Comparison of ENCODE assay signal across 23 cellular contexts in the genomic region with DNA sequence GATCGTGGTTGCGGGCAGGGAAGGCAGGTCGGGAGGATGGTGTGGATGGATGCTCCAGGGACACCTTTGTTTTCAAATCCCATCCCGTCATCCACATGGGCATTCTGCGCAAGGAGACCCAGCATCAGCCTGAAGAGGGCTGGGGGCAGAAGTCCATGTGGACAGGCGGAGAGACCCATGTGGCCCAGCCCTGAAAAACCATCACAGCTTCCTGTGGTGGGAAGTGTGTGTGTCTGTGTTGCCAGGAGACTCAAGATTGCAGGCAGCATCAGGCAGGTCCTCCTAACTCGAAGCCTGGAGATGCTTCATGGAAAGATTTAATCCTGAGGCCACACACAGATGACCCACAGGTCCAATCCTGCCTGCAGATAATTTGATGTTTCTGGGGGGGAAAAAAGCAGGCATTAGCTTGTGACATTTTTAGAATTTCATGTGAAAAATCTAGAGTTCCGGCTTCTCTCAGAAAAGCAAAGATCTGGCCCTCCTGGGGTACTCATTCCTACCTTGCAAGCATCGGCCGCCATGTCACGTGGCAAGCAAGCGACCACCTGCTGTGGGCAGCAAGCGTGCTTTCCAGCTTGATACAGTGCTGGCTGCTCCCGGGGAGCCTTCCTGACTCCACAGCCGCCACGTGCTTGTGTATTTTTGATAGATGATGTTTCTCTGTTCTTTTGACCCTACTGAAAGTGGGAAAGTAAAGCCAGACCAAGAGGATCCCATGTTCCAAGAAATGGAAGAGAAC. TPM values are rescaled to one million over a fixed set of nuclear protein-coding genes. Genes with fewer than 3 reads are reported as not detected.
DNase-seq lines count a peak whose midpoint lies in the region; ATAC-seq, FAIRE-seq and TF ChIP-seq lines count a peak whose summit lies in the region.
"Had no signal": no experiment of that assay in that cellular context is flagged by ENCODE, and none has a peak within 500 bp of the region (broad histone marks: within the 10 kb centered on the region; RNA-seq: fewer than 3 reads in every experiment).

No MANE protein-coding gene starts in this region.

- no peaks in the 10 kb centered on the region for H3K27me3 Mint-ChIP-seq in natural killer cell (ENCODE audit: low read depth in 2 of 2)
- no peaks in the 10 kb centered on the region for H3K27me3 Mint-ChIP-seq in natural killer cell treated with Interleukin-12 subunit alpha and Interleukin-12 subunit beta and Interleukin-15 and Interleukin-18, amount 100 ng/mL, for 72 hours
- no peaks in the 10 kb centered on the region; the same call in 1 of the 2 replicates for H3K27me3 Mint-ChIP-seq in WTC11 (ENCODE audit: low read depth)
- no peaks in the 10 kb centered on the region for H3K27me3 Mint-ChIP-seq in stimulated activated naive B cell treated with anti-CD40 and anti-IgM and Interleukin-4, amounts not matched to agents 10 μg/mL and 1 μg/mL and 100 μg/mL, for 72 hours
- no peaks in the 10 kb centered on the region for H3K27me3 Mint-ChIP-seq in T-helper 2 cell treated with Interferon-gamma antibody and Interleukin-4, amounts not matched to agents 5 μg/mL and 100 μg/mL, for 36 hours (ENCODE audit: low read depth)
- H3K27me3 Mint-ChIP-seq: T-cell had no signal

- POLR2A ChIA-PET in WTC11 (lab: Charles Lee) (no interaction called here), H1 (lab: Charles Lee; ENCODE audit: partially characterized antibody) (interaction anchor here (1.0 to 1.3 kb wide), 3 partner anchors 10 to 111 kb away, joined by 3 to 4 read pairs (median 3); partner anchors contain the start of gene ADNP)

- peaks cover 0 to 2% of the 10 kb centered on the region in 2 experiments for H4K20me1 ChIP-seq in H1 (replicated peaks in 1 of 2; ENCODE audit: control insufficient read depth in 1 of 2, insufficient read depth in 2 of 2, low read length in 2 of 2)

- no peaks in the 10 kb centered on the region for H3K9me3 ChIP-seq in H1 (ENCODE audit: insufficient read depth in 2 of 2, low read depth in 1 of 2, low read length in 1 of 2)
- H3K9me3 ChIP-seq: left ventricle myocardium inferior, ovary had no signal

- H3K4me1 ChIP-seq in H1 (replicated peaks in 1 of 4; ENCODE audit: control insufficient read depth in 3 of 4, insufficient read depth in 4 of 4, low read length in 3 of 4): peaks cover 0 to 9% (median 4%) of the 10 kb centered on the region in 4 experiments; a peak in 4 of 7 replicates
- H3K4me1 ChIP-seq: left ventricle myocardium inferior had no signal

- H3K36me3 ChIP-seq in H1 (ENCODE audit: control insufficient read depth in 2 of 4, insufficient read depth in 4 of 4, low read length in 3 of 4): 0 out of 8 replicates have a peak, but pooled peaks cover 0 to 3% (median 0%) of the 10 kb centered on the region in 4 experiments
- H3K36me3 ChIP-seq: left ventricle myocardium inferior, ovary had no signal

- no peak for TF ChIP-seq EP300 in H1 (IDR thresholded peaks at IDR 0.05; ENCODE audit: borderline replicate concordance in 1 of 2, low read depth in 2 of 2, low read length in 2 of 2)

- no peaks in the 10 kb centered on the region for H3K36me3 Mint-ChIP-seq in natural killer cell
- H3K36me3 Mint-ChIP-seq in natural killer cell treated with Interleukin-12 subunit alpha and Interleukin-12 subunit beta and Interleukin-15 and Interleukin-18, amount 100 ng/mL, for 72 hours: peaks cover 4% of the 10 kb centered on the region
- H3K36me3 Mint-ChIP-seq in WTC11: peaks cover 6% of the 10 kb centered on the region
- H3K36me3 Mint-ChIP-seq in stimulated activated naive B cell treated with anti-CD40 and anti-IgM and Interleukin-4, amounts not matched to agents 10 μg/mL and 1 μg/mL and 100 μg/mL, for 72 hours: peaks cover 14 to 39% of the 10 kb centered on the region in 2 donors
- peaks cover 5% of the 10 kb centered on the region for H3K36me3 Mint-ChIP-seq in T-helper 2 cell treated with Interferon-gamma antibody and Interleukin-4, amounts not matched to agents 5 μg/mL and 100 μg/mL, for 36 hours (ENCODE audit: low read depth)

- H3K4me3 Mint-ChIP-seq in natural killer cell (no peak overlapping the region), WTC11 (no peak overlapping the region)
- no peak overlapping the region for H3K4me3 Mint-ChIP-seq in natural killer cell treated with Interleukin-12 subunit alpha and Interleukin-12 subunit beta and Interleukin-15 and Interleukin-18, amount 100 ng/mL, for 72 hours
- H3K4me3 Mint-ChIP-seq in stimulated activated naive B cell treated with anti-CD40 and anti-IgM and Interleukin-4, amounts not matched to agents 10 μg/mL and 1 μg/mL and 100 μg/mL, for 72 hours: peak overlapping the region; percentile 51 to 71
- no peak overlapping the region for H3K4me3 Mint-ChIP-seq in T-helper 2 cell treated with Interferon-gamma antibody and Interleukin-4, amounts not matched to agents 5 μg/mL and 100 μg/mL, for 36 hours
- H3K4me3 Mint-ChIP-seq: H9, T-cell had no signal

- H3K4me3 ChIP-seq in H1 (ENCODE audit: extremely low read depth in 1 of 4, insufficient read depth in 2 of 4, low read depth in 3 of 4, low read length in 4 of 4): no peak overlapping the region
- H3K4me3 ChIP-seq: left ventricle myocardium inferior, ovary had no signal

- no peak overlapping the region for H2BK12ac ChIP-seq in H1 (ENCODE audit: low read depth, low read length)

- H3K79me1 ChIP-seq in H1 (ENCODE audit: low read depth, low read length): no peaks in the 10 kb centered on the region

- TF ChIP-seq POLR2A in H1 (IDR thresholded peaks at IDR 0.05; ENCODE audit: control extremely low read depth in 1 of 2, low read depth in 2 of 2, low read length in 2 of 2) (no peak), GM12891 (IDR thresholded peaks at IDR 0.05; ENCODE audit: low read depth, low read length) (no peak)

- H3K4me1 Mint-ChIP-seq in natural killer cell (peaks cover 39 to 41% of the 10 kb centered on the region in 2 donors), WTC11 (peaks cover 19% of the 10 kb centered on the region)
- H3K4me1 Mint-ChIP-seq in natural killer cell treated with Interleukin-12 subunit alpha and Interleukin-12 subunit beta and Interleukin-15 and Interleukin-18, amount 100 ng/mL, for 72 hours (ENCODE audit: low read depth in 2 of 2): peaks cover 29 to 35% of the 10 kb centered on the region in 2 donors
- peaks cover 52 to 74% of the 10 kb centered on the region in 2 donors for H3K4me1 Mint-ChIP-seq in stimulated activated naive B cell treated with anti-CD40 and anti-IgM and Interleukin-4, amounts not matched to agents 10 μg/mL and 1 μg/mL and 100 μg/mL, for 72 hours
- peaks cover 19% of the 10 kb centered on the region for H3K4me1 Mint-ChIP-seq in T-helper 2 cell treated with Interferon-gamma antibody and Interleukin-4, amounts not matched to agents 5 μg/mL and 100 μg/mL, for 36 hours (ENCODE audit: low read depth)

- no peak overlapping the region; a peak in 1 of 7 replicates for H3K9ac ChIP-seq in H1 (replicated peaks in 1 of 4; ENCODE audit: extremely low read depth in 1 of 4, low read depth in 3 of 4, low read length in 3 of 4)

- H4K8ac ChIP-seq in H1 (ENCODE audit: extremely low read depth, insufficient read depth, low read length): no peak overlapping the region

- H3K56ac ChIP-seq in H1 (replicated peaks; ENCODE audit: insufficient read length, low read depth, low read length): no peak overlapping the region

- H3K18ac ChIP-seq in H1 (ENCODE audit: extremely low read depth, low read length): no peak overlapping the region

- TF ChIP-seq CTCF in natural killer cell (IDR thresholded peaks at IDR 0.05) (no peak), WTC11 (IDR thresholded peaks at IDR 0.05) (no peak), H1 (IDR thresholded peaks at IDR 0.05; ENCODE audit: control extremely low read depth in 1 of 3, insufficient read depth in 1 of 3, low read depth in 1 of 3, low read length in 3 of 3) (no peak)

- H3K27ac Mint-ChIP-seq in natural killer cell: peak overlapping the region; percentile 91 to 95
- peak overlapping the region in 1 of 2 donors; percentile 76 for H3K27ac Mint-ChIP-seq in natural killer cell treated with Interleukin-12 subunit alpha and Interleukin-12 subunit beta and Interleukin-15 and Interleukin-18, amount 100 ng/mL, for 72 hours
- no peak overlapping the region for H3K27ac Mint-ChIP-seq in WTC11
- H3K27ac Mint-ChIP-seq in stimulated activated naive B cell treated with anti-CD40 and anti-IgM and Interleukin-4, amounts not matched to agents 10 μg/mL and 1 μg/mL and 100 μg/mL, for 72 hours: peak overlapping the region; percentile 93
- no peak overlapping the region for H3K27ac Mint-ChIP-seq in T-helper 2 cell treated with Interferon-gamma antibody and Interleukin-4, amounts not matched to agents 5 μg/mL and 100 μg/mL, for 36 hours
- H3K27ac Mint-ChIP-seq: T-cell had no signal

- DNase-seq in natural killer cell: no peak
- no peak for DNase-seq in natural killer cell treated with Interleukin-12 subunit alpha and Interleukin-12 subunit beta and Interleukin-15 and Interleukin-18, amount 100 ng/mL, for 72 hours (ENCODE audit: low spot score)
- DNase-seq in WTC11 (ENCODE audit: low spot score): peak; percentile 49
- no peak for DNase-seq in H1 (ENCODE audit: low read depth in 1 of 2, low spot score in 2 of 2)
- no peak for DNase-seq in stimulated activated naive B cell treated with anti-CD40 and anti-IgM and Interleukin-4, amounts not matched to agents 10 μg/mL and 1 μg/mL and 100 μg/mL, for 72 hours
- no peak for DNase-seq in GM12891 (ENCODE audit: insufficient read length, low spot score)
- DNase-seq in T-helper 2 cell treated with Interferon-gamma antibody and Interleukin-4, amounts not matched to agents 5 μg/mL and 100 μg/mL, for 36 hours (ENCODE audit: low spot score): no peak
- DNase-seq: activated CD4-positive, alpha-beta T cell treated with anti-CD3 and anti-CD28 coated beads for 48 hours; activated gamma-delta T cell treated with Interleukin-2 at 50 U/mL for 16 hours; amygdala; caudate nucleus; erythroblast; foreskin keratinocyte; H9; immature natural killer cell; left ventricle myocardium inferior; NCI-H748 treated with DMSO at 0.1 percent for 48 hours; OCI-M1; ovary; Right ventricle myocardium superior; T-cell had no signal

- H4K5ac ChIP-seq in H1 (ENCODE audit: insufficient read length, low read depth, low read length): no peak overlapping the region

- TF ChIP-seq RAD21 in H1 (IDR thresholded peaks at IDR 0.05 in 1 of 2, conservative IDR thresholded peaks at IDR 0.05 in 1 of 2; ENCODE audit: low read depth in 2 of 2, low read length in 2 of 2): no peak

- H2BK120ac ChIP-seq in H1 (replicated peaks; ENCODE audit: low read depth, low read length): no peak overlapping the region

- H3K27ac ChIP-seq in H1 (ENCODE audit: low read depth, low read length): no peak overlapping the region
- H3K27ac ChIP-seq: foreskin keratinocyte, left ventricle myocardium inferior, ovary had no signal

- intact Hi-C loops in natural killer cell (cut with micrococcal nuclease): no loop called here

- H2BK15ac ChIP-seq in H1 (ENCODE audit: low read length): peak overlapping the region; percentile 72; the same call in 1 of the 2 replicates

- WGBS in H1 (ENCODE audit: extremely low coverage in 1 of 2, insufficient coverage in 1 of 2, insufficient read length in 1 of 2, insufficient replicate concordance in 2 of 2, low coverage in 1 of 2, low lambda C conversion rate in 2 of 2, missing lambda C conversion rate in 1 of 2), 2 experiments: 82% methylated on average over 16 of the region's 16 CpGs; no CpG with 5 or more reads in 1 of the 2 experiments

- H3K9me3 Mint-ChIP-seq in natural killer cell (peaks cover 0 to 2% of the 10 kb centered on the region in 2 donors), WTC11 (peaks cover 4% of the 10 kb centered on the region)
- no peaks in the 10 kb centered on the region for H3K9me3 Mint-ChIP-seq in natural killer cell treated with Interleukin-12 subunit alpha and Interleukin-12 subunit beta and Interleukin-15 and Interleukin-18, amount 100 ng/mL, for 72 hours
- no peaks in the 10 kb centered on the region for H3K9me3 Mint-ChIP-seq in stimulated activated naive B cell treated with anti-CD40 and anti-IgM and Interleukin-4, amounts not matched to agents 10 μg/mL and 1 μg/mL and 100 μg/mL, for 72 hours
- H3K9me3 Mint-ChIP-seq in T-helper 2 cell treated with Interferon-gamma antibody and Interleukin-4, amounts not matched to agents 5 μg/mL and 100 μg/mL, for 36 hours: peaks cover 4% of the 10 kb centered on the region
- H3K9me3 Mint-ChIP-seq: H9, immature natural killer cell, T-cell had no signal

- ATAC-seq in natural killer cell (no peak), WTC11 (no peak), HG02623 (IDR thresholded peaks at IDR 0.05; ENCODE audit: unreplicated experiment) (no peak)
- no peak for ATAC-seq in natural killer cell treated with Interleukin-12 subunit alpha and Interleukin-12 subunit beta and Interleukin-15 and Interleukin-18, amount 100 ng/mL, for 72 hours
- no peak for ATAC-seq in stimulated activated naive B cell treated with anti-CD40 and anti-IgM and Interleukin-4, amounts not matched to agents 10 μg/mL and 1 μg/mL and 100 μg/mL, for 72 hours (replicated peaks)
- ATAC-seq: foreskin keratinocyte, sciatic nerve, T-cell had no signal

- no peak overlapping the region for H3K23ac ChIP-seq in H1 (ENCODE audit: insufficient read length)

- no peak overlapping the region for H2AFZ ChIP-seq in H1 (ENCODE audit: low read length)

- no peak overlapping the region for H3K4me2 ChIP-seq in H1 (ENCODE audit: insufficient read depth in 1 of 2, low read depth in 2 of 2, low read length in 2 of 2)

- no peak overlapping the region for H3K4ac ChIP-seq in H1 (replicated peaks; ENCODE audit: insufficient read length, low read depth, low read length)

- H3K23me2 ChIP-seq in H1 (ENCODE audit: low read depth, low read length): no peaks in the 10 kb centered on the region; the same call in 1 of the 2 replicates

- H2BK20ac ChIP-seq in H1 (ENCODE audit: low read length): no peak overlapping the region

- FAIRE-seq in H1 (lab: Jason Lieb, UNC) (no peak), GM12891 (lab: Jason Lieb, UNC) (no peak)

- H3K27me3 ChIP-seq in H1 (replicated peaks in 1 of 4; ENCODE audit: control insufficient read depth in 3 of 4, extremely low read depth in 1 of 4, insufficient read depth in 3 of 4, low read length in 3 of 4): no peaks in the 10 kb centered on the region
- H3K27me3 ChIP-seq: foreskin keratinocyte, ovary had no signal

- no peak overlapping the region for H4K91ac ChIP-seq in H1 (replicated peaks; ENCODE audit: insufficient read length, low read length)

- H3K79me2 ChIP-seq in H1 (ENCODE audit: control insufficient read depth in 1 of 2, insufficient read depth in 2 of 2, low read length in 2 of 2): no peaks in the 10 kb centered on the region

- CTCF ChIA-PET in WTC11 (lab: Charles Lee) (interaction anchor here (1.0 to 1.3 kb wide), 2 partner anchors 26 to 109 kb away, joined by 4 to 6 read pairs; partner anchors contain the start of gene BCAS4), H1 (lab: Charles Lee; ENCODE audit: partially characterized antibody) (interaction anchor here (0.7 to 2.1 kb wide), 5 partner anchors 10 to 78 kb away, joined by 3 to 6 read pairs (median 3); no protein-coding TSS in a partner anchor)

- no peak overlapping the region for H2BK5ac ChIP-seq in H1 (ENCODE audit: low read depth, low read length)

- peak overlapping the region; percentile 82; the same call in 1 of the 2 replicates for H2AK5ac ChIP-seq in H1 (ENCODE audit: low read depth, low read length)

- no peak overlapping the region for H3K14ac ChIP-seq in H1 (ENCODE audit: insufficient read length)

RNA-seq across cellular contexts. Expression of gene BCAS4, which starts 25.8 kb away (rescaled TPM):
- total RNA-seq in natural killer cell: 10 to 100 TPM in 2 of 3 donors, 1 to 10 TPM in 1; 7.7 to 13.5 (median 10.5) TPM
- total RNA-seq in natural killer cell treated with Interleukin-12 subunit alpha and Interleukin-12 subunit beta and Interleukin-15 and Interleukin-18, amount 100 ng/mL, for 72 hours: 10 to 100 TPM in 1 of 2 donors, 1 to 10 TPM in 1; 6.7 to 15.0 TPM
- total RNA-seq in WTC11 (2021): 25.8 to 31.0 TPM (median 29.8 TPM) in 3 replicates
- total RNA-seq in H1 (2021; fragmentation: NEBNext Ultra II Directional; extraction: Animal tissue kit (Norgen Biotek cat#: 25700)): 21.2 and 21.4 TPM in 2 replicates
- 22.4 and 23.6 TPM in 2 replicates for polyA plus RNA-seq in H1 (2011; rRNA removed)
- 38.7 TPM for polyA plus RNA-seq in H1 (2011; cell fraction: cytosol; rRNA removed)
- 30.4 TPM for polyA plus RNA-seq in H1 (2011; cell fraction: nucleus; rRNA removed)
- 20.6 to 32.3 TPM (median 27.0 TPM) in 4 replicates for polyA plus RNA-seq in H1 (2012, experiment 1 of 2)
- polyA plus RNA-seq in H1 (2012, experiment 2 of 2): 17.8 TPM
- 9.6 TPM for polyA plus RNA-seq in H1 (2013, experiment 1 of 2)
- polyA plus RNA-seq in H1 (2013, experiment 2 of 2): 8.0 TPM
- 9.7 and 10.2 TPM in 2 replicates for polyA minus RNA-seq in H1 (2011; rRNA and poly(A)+ RNA removed)
- 10.0 TPM for polyA minus RNA-seq in H1 (2011; cell fraction: cytosol; rRNA and poly(A)+ RNA removed)
- polyA minus RNA-seq in H1 (2011; cell fraction: nucleus; rRNA and poly(A)+ RNA removed): 7.3 TPM
- polyA plus RNA-seq in GM12891 (2012; ENCODE audit: low read depth, missing spikeins): 77.5 TPM

Comparison
In these comparisons a context has a peak if more than half of its experiments do, and no peak if none do; other contexts are left out.
1. H3K27ac Mint-ChIP-seq: peak in natural killer cell (2 of 2) and stimulated activated naive B cell treated with anti-CD40 and anti-IgM and Interleukin-4, amounts not matched to agents 10 μg/mL and 1 μg/mL and 100 μg/mL, for 72 hours (single experiment); none in WTC11 (single experiment) and T-helper 2 cell treated with Interferon-gamma antibody and Interleukin-4, amounts not matched to agents 5 μg/mL and 100 μg/mL, for 36 hours (single experiment).
2. H3K4me3 Mint-ChIP-seq: peak in stimulated activated naive B cell treated with anti-CD40 and anti-IgM and Interleukin-4, amounts not matched to agents 10 μg/mL and 1 μg/mL and 100 μg/mL, for 72 hours (2 of 2); none in natural killer cell (single experiment), natural killer cell treated with Interleukin-12 subunit alpha and Interleukin-12 subunit beta and Interleukin-15 and Interleukin-18, amount 100 ng/mL, for 72 hours (single experiment), WTC11 (single experiment) and T-helper 2 cell treated with Interferon-gamma antibody and Interleukin-4, amounts not matched to agents 5 μg/mL and 100 μg/mL, for 36 hours (single experiment).